Comparison of ENCODE assay signal across 8 cellular contexts in genomic region chr2:64651590-64651989, GRCh38. TPM values are rescaled to one million over a fixed set of nuclear protein-coding genes. Genes with fewer than 3 reads are reported as not detected.
DNase-seq lines count a peak whose midpoint lies in the region; ATAC-seq and TF ChIP-seq lines count a peak whose summit lies in the region.

No MANE protein-coding gene starts in this region.

- no peak for ATAC-seq in CD4-positive, alpha-beta T cell (ENCODE audit: poor library complexity)

- H3K4me1 ChIP-seq in KMS-11 (ENCODE audit: low read depth, poor library complexity, severe bottlenecking) (peaks cover 76% of the 10 kb centered on the region), ovary (ENCODE audit: insufficient read depth) (peaks cover 9% of the 10 kb centered on the region)

- H3K36me3 Mint-ChIP-seq in CD4-positive, alpha-beta T cell (ENCODE audit: low read depth), result peaks cover 15% of the 10 kb centered on the region
- H3K36me3 Mint-ChIP-seq in dendritic cell treated with granulocyte-macrophage colony-stimulating factor and Interleukin-4, amounts not matched to agents 40 ng/mL and 50 ng/mL, for 4 days (ENCODE audit: low read depth), result peaks cover 21% of the 10 kb centered on the region

- CTCF ChIA-PET in CD4-positive, alpha-beta T cell (lab: Charles Lee), result interaction anchor here (1.0 to 4.9 kb wide), 6 partner anchors 10 to 221 kb away, joined by 3 to 35 read pairs (median 6); no protein-coding TSS in a partner anchor

- WGBS in ovary, 3 donors, result 61 to 63% (median 62%) methylated on average over 4 of the region's 4 CpGs

- H3K27me3 ChIP-seq in CD4-positive, alpha-beta T cell (ENCODE audit: control insufficient read depth, insufficient read depth, low read length), result no peaks in the 10 kb centered on the region
- H3K27me3 ChIP-seq in KMS-11 (ENCODE audit: insufficient read depth, low read depth) (no peaks in the 10 kb centered on the region), ovary (no peaks in the 10 kb centered on the region)

- peaks cover 84% of the 10 kb centered on the region for H3K4me1 Mint-ChIP-seq in CD4-positive, alpha-beta T cell (ENCODE audit: low read depth)
- H3K4me1 Mint-ChIP-seq in dendritic cell treated with granulocyte-macrophage colony-stimulating factor and Interleukin-4, amounts not matched to agents 40 ng/mL and 50 ng/mL, for 4 days (ENCODE audit: low read depth), result peaks cover 51% of the 10 kb centered on the region

- no peak for TF ChIP-seq POLR2A in ovary (IDR thresholded peaks at IDR 0.05)

- peak overlapping the region; percentile 93; the same call in 1 of the 2 replicates for H3K9ac ChIP-seq in KMS-11

- no peak for DNase-seq in CD4-positive, alpha-beta T cell
- no peak for DNase-seq in ovary
- DNase-seq in coronary artery (ENCODE audit: low spot score), result no peak
- DNase-seq in cerebellar nuclear complex (lab: John Stamatoyannopoulos, UW), result no peak
- no peak for DNase-seq in GM20000 (ENCODE audit: low spot score)
- DNase-seq in globus pallidus (ENCODE audit: low spot score), result no peak

- no peaks in the 10 kb centered on the region; the same call in 1 of the 2 replicates for H4K20me1 ChIP-seq in KMS-11 (ENCODE audit: insufficient read depth)

- POLR2A ChIA-PET in CD4-positive, alpha-beta T cell (lab: Charles Lee), result interaction anchor here (0.7 to 12.6 kb wide), 14 partner anchors 7 to 405 kb away, joined by 3 to 395 read pairs (median 11); partner anchors contain the start of genes AFTPH and CEP68

- no peak for TF ChIP-seq EP300 in ovary (IDR thresholded peaks at IDR 0.05)

- no peaks in the 10 kb centered on the region for H3K9me3 ChIP-seq in CD4-positive, alpha-beta T cell (ENCODE audit: control insufficient read depth, low read length)
- H3K9me3 ChIP-seq in ovary, result no peaks in the 10 kb centered on the region

- peaks cover 66% of the 10 kb centered on the region for H3K79me2 ChIP-seq in KMS-11 (ENCODE audit: insufficient read depth, low read depth)

- H3K4me3 Mint-ChIP-seq in CD4-positive, alpha-beta T cell, result peak overlapping the region; percentile 94
- H3K4me3 Mint-ChIP-seq in dendritic cell treated with granulocyte-macrophage colony-stimulating factor and Interleukin-4, amounts not matched to agents 40 ng/mL and 50 ng/mL, for 4 days, result no peak overlapping the region

- no peak overlapping the region for H2AFZ ChIP-seq in KMS-11 (ENCODE audit: low read depth)

- TF ChIP-seq CTCF in CD4-positive, alpha-beta T cell (IDR thresholded peaks at IDR 0.05), result no peak
- TF ChIP-seq CTCF in KMS-11 (conservative IDR thresholded peaks at IDR 0.05; ENCODE audit: low read depth, low read length) (no peak), ovary (IDR thresholded peaks at IDR 0.05) (no peak), coronary artery (IDR thresholded peaks at IDR 0.05) (no peak), GM20000 (IDR thresholded peaks at IDR 0.05; ENCODE audit: extremely low read depth, missing control alignments) (no peak)

- no peaks in the 10 kb centered on the region for H3K36me3 ChIP-seq in KMS-11 (ENCODE audit: insufficient read depth)
- no peaks in the 10 kb centered on the region for H3K36me3 ChIP-seq in ovary

- no peak overlapping the region for H3K27ac ChIP-seq in CD4-positive, alpha-beta T cell (ENCODE audit: low read depth, low read length)
- peak overlapping the region; percentile 95; the same call in 1 of the 2 replicates for H3K27ac ChIP-seq in KMS-11
- H3K27ac ChIP-seq in ovary, result peak overlapping the region in 1 of 2 donors; percentile 94
- no peak overlapping the region for H3K27ac ChIP-seq in coronary artery

- H3K4me2 ChIP-seq in KMS-11, result peak overlapping the region; percentile 58

- no peaks in the 10 kb centered on the region for H3K9me3 Mint-ChIP-seq in CD4-positive, alpha-beta T cell
- H3K9me3 Mint-ChIP-seq in dendritic cell treated with granulocyte-macrophage colony-stimulating factor and Interleukin-4, amounts not matched to agents 40 ng/mL and 50 ng/mL, for 4 days, result no peaks in the 10 kb centered on the region

- intact Hi-C loops in CD4-positive, alpha-beta T cell (cut with DNase I, micrococcal nuclease), result loop anchor here in 1 of 2 experiments (10.0 kb wide), 1 partner anchor 403 kb away; the partner anchor contains the start of gene CEP68
- intact Hi-C loops in dendritic cell treated with granulocyte-macrophage colony-stimulating factor and Interleukin-4, amounts not matched to agents 40 ng/mL and 50 ng/mL, for 4 days (cut with micrococcal nuclease), result loop anchor here (5.0 kb wide), 1 partner anchor 81 kb away; no protein-coding TSS in a partner anchor
- intact Hi-C loops in ovary (cut with DNase I), result loop anchor here in 3 of 4 donors (5.0 kb wide), 3 partner anchors 101 to 211 kb away; no protein-coding TSS in a partner anchor

- H3K4me3 ChIP-seq in KMS-11 (IDR thresholded peaks at IDR 0.05; ENCODE audit: insufficient read depth, low read depth, low read length) (no peak overlapping the region), ovary (peak overlapping the region; percentile 85), coronary artery (no peak overlapping the region)

- H3K27ac Mint-ChIP-seq in CD4-positive, alpha-beta T cell, result peak overlapping the region; percentile 91
- peak overlapping the region; percentile 95 for H3K27ac Mint-ChIP-seq in dendritic cell treated with granulocyte-macrophage colony-stimulating factor and Interleukin-4, amounts not matched to agents 40 ng/mL and 50 ng/mL, for 4 days

- no peaks in the 10 kb centered on the region for H3K27me3 Mint-ChIP-seq in CD4-positive, alpha-beta T cell
- no peaks in the 10 kb centered on the region for H3K27me3 Mint-ChIP-seq in dendritic cell treated with granulocyte-macrophage colony-stimulating factor and Interleukin-4, amounts not matched to agents 40 ng/mL and 50 ng/mL, for 4 days

RNA-seq across cellular contexts. Expression of gene SERTAD2, which starts 2.1 kb away (rescaled TPM):
- 10 to 100 TPM; 50.5 to 54.1 TPM for total RNA-seq in CD4-positive, alpha-beta T cell
- total RNA-seq in ovary, result 10 to 100 TPM; 11.0 to 26.8 (median 21.8) TPM
- polyA plus RNA-seq in ovary, result 10 to 100 TPM in 1 of 2 donors, 1 to 10 TPM in 1; 9.9 to 20.8 TPM
